In genomic region chr3:122689587-122689986, GRCh38 we compare ENCODE assay signal across 17 cellular contexts. TPM values are rescaled to one million over a fixed set of nuclear protein-coding genes. Genes with fewer than 3 reads are reported as not detected.
A peak's percentile ranks its signal among the peaks of the same experiment; 100 is the strongest.
DNase-seq lines count a peak whose midpoint lies in the region; ATAC-seq and TF ChIP-seq lines count a peak whose summit lies in the region.
"Had no signal": no experiment of that assay in that cellular context is flagged by ENCODE, and none has a peak within 500 bp of the region (broad histone marks: within the 10 kb centered on the region; RNA-seq: fewer than 3 reads in every experiment).

No MANE protein-coding gene starts in this region.

- H3K9me2 ChIP-seq in Karpas-422 (replicated peaks; ENCODE audit: insufficient read depth, low read length): no peaks in the 10 kb centered on the region

- H3K27ac Mint-ChIP-seq in activated T-helper 1 cell treated with anti-CD3 and anti-CD28 coated beads, Interleukin-12 subunit alpha, Interleukin-12 subunit beta, Interleukin-2, Interleukin-4 antibody, amounts not matched to agents 30 ng/mL and 10 ng/mL and 1 ng/mL, durations not matched to agents 14 hours and 24 hours and 36 hours: peak overlapping the region; percentile 38
- H3K27ac Mint-ChIP-seq: activated CD8-positive, alpha-beta memory T cell treated with anti-CD3 and anti-CD28 coated beads, Interleukin-2, amount 10 ng/mL, durations not matched to agents 7 days and 5 days; stimulated activated effector memory CD8-positive, alpha-beta T cell treated with anti-CD3 and anti-CD28 coated beads, Interleukin-12 subunit alpha, Interleukin-12 subunit beta, amount 100 ng/mL, for 72 hours had no signal

- no peaks in the 10 kb centered on the region for H3K27me3 Mint-ChIP-seq in activated T-helper 1 cell treated with anti-CD3 and anti-CD28 coated beads, Interleukin-12 subunit alpha, Interleukin-12 subunit beta, Interleukin-2, Interleukin-4 antibody, amounts not matched to agents 30 ng/mL and 10 ng/mL and 1 ng/mL, durations not matched to agents 14 hours and 24 hours and 36 hours (ENCODE audit: insufficient read depth)
- H3K27me3 Mint-ChIP-seq: activated CD8-positive, alpha-beta memory T cell treated with anti-CD3 and anti-CD28 coated beads, Interleukin-2, amount 10 ng/mL, durations not matched to agents 7 days and 5 days; natural killer cell treated with Interleukin-12 subunit alpha and Interleukin-12 subunit beta and Interleukin-15 and Interleukin-18, amount 100 ng/mL, for 72 hours had no signal

- H3K4me1 Mint-ChIP-seq in activated T-helper 1 cell treated with anti-CD3 and anti-CD28 coated beads, Interleukin-12 subunit alpha, Interleukin-12 subunit beta, Interleukin-2, Interleukin-4 antibody, amounts not matched to agents 30 ng/mL and 10 ng/mL and 1 ng/mL, durations not matched to agents 14 hours and 24 hours and 36 hours (ENCODE audit: low read depth): peaks cover 48% of the 10 kb centered on the region

- H3K4me2 ChIP-seq in Karpas-422 (ENCODE audit: low read depth, low read length, poor library complexity, severe bottlenecking): no peak overlapping the region

- H2AFZ ChIP-seq in Karpas-422 (ENCODE audit: low read length): no peak overlapping the region

- H3K79me2 ChIP-seq in Karpas-422 (ENCODE audit: low read length): no peaks in the 10 kb centered on the region

- ATAC-seq in upper lobe of right lung (no peak), HG02678 (IDR thresholded peaks at IDR 0.05; ENCODE audit: unreplicated experiment) (no peak)
- ATAC-seq: activated CD8-positive, alpha-beta memory T cell treated with anti-CD3 and anti-CD28 coated beads, Interleukin-2, amount 10 ng/mL, durations not matched to agents 7 days and 5 days; gastroesophageal sphincter; natural killer cell treated with Interleukin-12 subunit alpha and Interleukin-12 subunit beta and Interleukin-15 and Interleukin-18, amount 100 ng/mL, for 72 hours had no signal

- no peaks in the 10 kb centered on the region for H3K9me3 Mint-ChIP-seq in activated T-helper 1 cell treated with anti-CD3 and anti-CD28 coated beads, Interleukin-12 subunit alpha, Interleukin-12 subunit beta, Interleukin-2, Interleukin-4 antibody, amounts not matched to agents 30 ng/mL and 10 ng/mL and 1 ng/mL, durations not matched to agents 14 hours and 24 hours and 36 hours
- H3K9me3 Mint-ChIP-seq: natural killer cell treated with Interleukin-12 subunit alpha and Interleukin-12 subunit beta and Interleukin-15 and Interleukin-18, amount 100 ng/mL, for 72 hours; stimulated activated effector memory CD8-positive, alpha-beta T cell treated with anti-CD3 and anti-CD28 coated beads, Interleukin-12 subunit alpha, Interleukin-12 subunit beta, amount 100 ng/mL, for 72 hours had no signal

- H3K36me3 ChIP-seq in Karpas-422 (ENCODE audit: insufficient read depth, low read length) (no peaks in the 10 kb centered on the region), upper lobe of right lung (peaks cover 26% of the 10 kb centered on the region)
- H3K36me3 ChIP-seq: BE2C had no signal

- intact Hi-C loops in activated T-helper 1 cell treated with anti-CD3 and anti-CD28 coated beads, Interleukin-12 subunit alpha, Interleukin-12 subunit beta, Interleukin-2, Interleukin-4 antibody, amounts not matched to agents 30 ng/mL and 10 ng/mL and 1 ng/mL, durations not matched to agents 14 hours and 24 hours and 36 hours (cut with micrococcal nuclease): no loop called here
- intact Hi-C loops in upper lobe of right lung (cut with DNase I): no loop called here

- no peaks in the 10 kb centered on the region for H3K9me3 ChIP-seq in Karpas-422 (ENCODE audit: low read length)
- no peaks in the 10 kb centered on the region for H3K9me3 ChIP-seq in upper lobe of right lung
- H3K9me3 ChIP-seq: BE2C, gastroesophageal sphincter had no signal

- H3K27ac ChIP-seq in Karpas-422 (ENCODE audit: low read length): no peak overlapping the region
- H3K27ac ChIP-seq in upper lobe of right lung: no peak overlapping the region
- H3K27ac ChIP-seq: gastroesophageal sphincter had no signal

- H3K4me3 ChIP-seq in AG10803 (ENCODE audit: low read length) (no peak overlapping the region), Karpas-422 (ENCODE audit: low read length) (no peak overlapping the region), upper lobe of right lung (no peak overlapping the region)
- H3K4me3 ChIP-seq: gastroesophageal sphincter had no signal

- H3K4me1 ChIP-seq in Karpas-422 (ENCODE audit: low read length) (peaks cover 4% of the 10 kb centered on the region; the same call in 1 of the 2 replicates), upper lobe of right lung (peaks cover under 1% of the 10 kb centered on the region)
- H3K4me1 ChIP-seq: gastroesophageal sphincter had no signal

- H4K20me1 ChIP-seq in Karpas-422 (ENCODE audit: insufficient read depth, low read depth, low read length): no peaks in the 10 kb centered on the region

- H3K4me3 Mint-ChIP-seq in activated T-helper 1 cell treated with anti-CD3 and anti-CD28 coated beads, Interleukin-12 subunit alpha, Interleukin-12 subunit beta, Interleukin-2, Interleukin-4 antibody, amounts not matched to agents 30 ng/mL and 10 ng/mL and 1 ng/mL, durations not matched to agents 14 hours and 24 hours and 36 hours: no peak overlapping the region
- H3K4me3 Mint-ChIP-seq: activated CD8-positive, alpha-beta memory T cell treated with anti-CD3 and anti-CD28 coated beads, Interleukin-2, amount 10 ng/mL, durations not matched to agents 7 days and 5 days; natural killer cell treated with Interleukin-12 subunit alpha and Interleukin-12 subunit beta and Interleukin-15 and Interleukin-18, amount 100 ng/mL, for 72 hours; stimulated activated effector memory CD8-positive, alpha-beta T cell treated with anti-CD3 and anti-CD28 coated beads, Interleukin-12 subunit alpha, Interleukin-12 subunit beta, amount 100 ng/mL, for 72 hours had no signal

- DNase-seq in AG10803 (ENCODE audit: low read depth) (peak; percentile 14), Karpas-422 (peak; percentile 27), glomerular visceral epithelial cell (ENCODE audit: extremely low spot score) (peak; percentile 57), upper lobe of right lung (no peak), hypothalamus (lab: John Stamatoyannopoulos, UW) (no peak), putamen (ENCODE audit: low spot score) (no peak)
- DNase-seq in activated T-helper 1 cell treated with anti-CD3 and anti-CD28 coated beads, Interleukin-12 subunit alpha, Interleukin-12 subunit beta, Interleukin-2, Interleukin-4 antibody, amounts not matched to agents 30 ng/mL and 10 ng/mL and 1 ng/mL, durations not matched to agents 14 hours and 24 hours and 36 hours (ENCODE audit: low spot score): no peak
- DNase-seq: activated CD8-positive, alpha-beta memory T cell treated with anti-CD3 and anti-CD28 coated beads, Interleukin-2, amount 10 ng/mL, durations not matched to agents 7 days and 5 days; BE2C; NCI-H1048; NCI-H446; retina; stimulated activated CD4-positive, alpha-beta T cell treated with anti-CD3 and anti-CD28 coated beads, Interleukin-4, amount 100 ng/mL, for 1 hour had no signal

- H3K27me3 ChIP-seq in Karpas-422 (ENCODE audit: low read length): no peaks in the 10 kb centered on the region
- no peaks in the 10 kb centered on the region for H3K27me3 ChIP-seq in upper lobe of right lung
- H3K27me3 ChIP-seq: BE2C, gastroesophageal sphincter had no signal

- TF ChIP-seq CTCF in AG10803 (conservative IDR thresholded peaks at IDR 0.05; ENCODE audit: low read length) (no peak), upper lobe of right lung (IDR thresholded peaks at IDR 0.05) (no peak)

- H3K9ac ChIP-seq in Karpas-422 (ENCODE audit: low read length): no peak overlapping the region

- H3K36me3 Mint-ChIP-seq in activated T-helper 1 cell treated with anti-CD3 and anti-CD28 coated beads, Interleukin-12 subunit alpha, Interleukin-12 subunit beta, Interleukin-2, Interleukin-4 antibody, amounts not matched to agents 30 ng/mL and 10 ng/mL and 1 ng/mL, durations not matched to agents 14 hours and 24 hours and 36 hours (ENCODE audit: low read depth): peaks cover 47% of the 10 kb centered on the region
- H3K36me3 Mint-ChIP-seq: stimulated activated effector memory CD8-positive, alpha-beta T cell treated with anti-CD3 and anti-CD28 coated beads, Interleukin-12 subunit alpha, Interleukin-12 subunit beta, amount 100 ng/mL, for 72 hours had no signal

RNA-seq across cellular contexts. Expression of gene PARP14, which starts 8.9 kb away (rescaled TPM):
- total RNA-seq in Karpas-422 (2014; rRNA removed; shearing (Covaris generic); ENCODE audit: low replicate concordance): 15.4 and 18.7 TPM in 2 replicates
- 66.7 and 68.6 TPM in 2 replicates for total RNA-seq in activated T-helper 1 cell treated with anti-CD3 and anti-CD28 coated beads, Interleukin-12 subunit alpha, Interleukin-12 subunit beta, Interleukin-2, Interleukin-4 antibody, amounts not matched to agents 30 ng/mL and 10 ng/mL and 1 ng/mL, durations not matched to agents 14 hours and 24 hours and 36 hours
- 131 TPM for total RNA-seq in upper lobe of right lung

Comparison
In these comparisons a context has a peak if more than half of its experiments do, and no peak if none do; other contexts are left out.
1. DNase-seq: peak in AG10803 (single experiment), Karpas-422 (single experiment) and glomerular visceral epithelial cell (single experiment); none in activated T-helper 1 cell treated with anti-CD3 and anti-CD28 coated beads, Interleukin-12 subunit alpha, Interleukin-12 subunit beta, Interleukin-2, Interleukin-4 antibody, amounts not matched to agents 30 ng/mL and 10 ng/mL and 1 ng/mL, durations not matched to agents 14 hours and 24 hours and 36 hours (single experiment), upper lobe of right lung (single experiment), hypothalamus (0 of 51) and putamen (single experiment).